ENCODE assay signal across 8 cellular contexts in genomic region chr22:23858484-23858815, GRCh38. TPM values are rescaled to one million over a fixed set of nuclear protein-coding genes. Genes with fewer than 3 reads are reported as not detected.
DNase-seq lines count a peak whose midpoint lies in the region; TF ChIP-seq lines count a peak whose summit lies in the region.

No MANE protein-coding gene starts in this region.

- H3K27ac ChIP-seq in 22Rv1 (peak overlapping the region; percentile 85), HUES64 (ENCODE audit: low read depth, low read length) (no peak overlapping the region), muscle layer of duodenum (ENCODE audit: low read length) (no peak overlapping the region)

- no peak for DNase-seq in chondrocyte (ENCODE audit: low spot score)
- no peak for DNase-seq in NCI-H748 treated with DMSO at 0.1 percent for 48 hours (lab: John Stamatoyannopoulos, UW)
- no peak for DNase-seq in COR-L47 (lab: John Stamatoyannopoulos, UW)
- DNase-seq in AG20443 (ENCODE audit: low spot score): no peak
- no peak for DNase-seq in cortex of kidney (lab: John Stamatoyannopoulos, UW)

- H3K4me3 ChIP-seq in HUES64 (ENCODE audit: low read length) (peak overlapping the region; percentile 73), muscle layer of duodenum (ENCODE audit: low read depth in 1 of 2, low read length in 2 of 2) (peak overlapping the region; percentile 77 to 78)

- WGBS in HUES64: 30% methylated on average over 4 of the region's 7 CpGs

- H3K27me3 ChIP-seq in HUES64 (ENCODE audit: insufficient read depth, low read length) (no peaks in the 10 kb centered on the region; the same call in 1 of the 2 replicates), muscle layer of duodenum (ENCODE audit: low read depth, low read length) (no peaks in the 10 kb centered on the region)

- H3K9me3 ChIP-seq in HUES64 (ENCODE audit: insufficient read depth, low read depth, low read length) (no peaks in the 10 kb centered on the region), muscle layer of duodenum (ENCODE audit: control insufficient read depth in 1 of 2, low read length in 2 of 2) (no peaks in the 10 kb centered on the region)

- 0 out of 2 replicates have a peak overlapping the region, but pooled peaks have one; percentile 66 for H3K9ac ChIP-seq in HUES64 (ENCODE audit: low read depth, low read length)

- peak overlapping the region; percentile 93 for H3K27ac Mint-ChIP-seq in chondrocyte (ENCODE audit: unreplicated experiment)

- no peaks in the 10 kb centered on the region for H3K9me3 Mint-ChIP-seq in chondrocyte (ENCODE audit: low read depth)

- peaks cover 13% of the 10 kb centered on the region for H3K4me1 Mint-ChIP-seq in chondrocyte (ENCODE audit: low read depth)

- peaks cover 13% of the 10 kb centered on the region; the same call in 1 of the 2 replicates for H3K4me1 ChIP-seq in HUES64 (ENCODE audit: insufficient read depth, low read length)
- H3K4me1 ChIP-seq in muscle layer of duodenum (ENCODE audit: control insufficient read depth in 1 of 2, insufficient read depth in 2 of 2, low read length in 2 of 2): peaks cover 0 to 13% of the 10 kb centered on the region in 2 donors

- TF ChIP-seq CTCF in 22Rv1 (IDR thresholded peaks at IDR 0.05) (no peak), chondrocyte (IDR thresholded peaks at IDR 0.05) (no peak)

- no peaks in the 10 kb centered on the region for H3K36me3 ChIP-seq in HUES64 (ENCODE audit: insufficient read depth, low read length)
- peaks cover 0 to 5% of the 10 kb centered on the region in 2 donors for H3K36me3 ChIP-seq in muscle layer of duodenum (ENCODE audit: control insufficient read depth in 1 of 2, insufficient read depth in 2 of 2, low read length in 2 of 2)

- H3K4me3 Mint-ChIP-seq in chondrocyte (ENCODE audit: unreplicated experiment): peak overlapping the region; percentile 82

- H3K36me3 Mint-ChIP-seq in chondrocyte (ENCODE audit: low read depth): peaks cover 7% of the 10 kb centered on the region

- H3K27me3 Mint-ChIP-seq in chondrocyte (ENCODE audit: low read depth): no peaks in the 10 kb centered on the region

RNA-seq across cellular contexts. Expression of gene SLC2A11, which starts 0.8 kb away (rescaled TPM):
- 10.3 TPM for polyA plus RNA-seq in HUES64 (2013, experiment 1 of 2)
- 8.8 TPM for polyA plus RNA-seq in HUES64 (2013, experiment 2 of 2)
- total RNA-seq in chondrocyte: 14.5 to 14.9 TPM (median 14.8 TPM) in 3 replicates

RNA-seq across cellular contexts. Expression of gene DERL3, which starts 19.6 kb away (rescaled TPM):
- polyA plus RNA-seq in HUES64 (2013, experiment 1 of 2): 6.2 TPM
- 8.7 TPM for polyA plus RNA-seq in HUES64 (2013, experiment 2 of 2)
- total RNA-seq in chondrocyte: 1.3 to 4.6 TPM (median 2.0 TPM) in 3 replicates

RNA-seq across cellular contexts. Expression of gene MIF, which starts 35.7 kb away (rescaled TPM):
- polyA plus RNA-seq in HUES64 (2013, experiment 1 of 2): 1,003 TPM
- 1,057 TPM for polyA plus RNA-seq in HUES64 (2013, experiment 2 of 2)
- total RNA-seq in chondrocyte: 466 to 518 TPM (median 502 TPM) in 3 replicates
